Comparison of ENCODE assay signal across 14 cellular contexts in the genomic region with DNA sequence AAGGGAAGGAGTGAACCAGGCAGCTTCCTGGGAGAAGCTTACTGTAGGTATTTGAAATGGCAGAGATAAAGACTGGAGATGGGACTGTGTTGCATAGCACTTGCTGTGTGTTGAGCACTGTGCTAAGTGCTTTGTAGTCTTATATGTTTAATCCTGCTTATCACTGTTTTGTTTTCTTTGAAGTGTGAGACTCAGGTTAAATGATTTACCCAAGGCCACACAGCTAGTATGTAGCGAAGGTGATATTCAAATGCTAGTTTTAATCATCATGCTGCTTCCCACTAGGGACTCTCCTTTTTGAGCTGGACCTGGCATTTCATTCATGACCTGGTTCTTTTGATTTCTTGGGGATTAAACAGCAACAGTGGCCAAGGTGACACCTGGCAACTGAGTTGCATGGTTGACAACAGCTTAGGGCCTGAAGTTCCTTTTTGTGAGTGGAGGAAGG. TPM values are rescaled to one million over a fixed set of nuclear protein-coding genes. Genes with fewer than 3 reads are reported as not detected.
DNase-seq lines count a peak whose midpoint lies in the region; ATAC-seq, FAIRE-seq and TF ChIP-seq lines count a peak whose summit lies in the region.
"Had no signal": no experiment of that assay in that cellular context is flagged by ENCODE, and none has a peak within 500 bp of the region (broad histone marks: within the 10 kb centered on the region; RNA-seq: fewer than 3 reads in every experiment).

No MANE protein-coding gene starts in this region.

- no peaks in the 10 kb centered on the region for H3K9me3 Mint-ChIP-seq in endothelial cell (ENCODE audit: unreplicated experiment)
- H3K9me3 Mint-ChIP-seq: CD8-positive, alpha-beta T cell had no signal

- BruUV-seq in Panc1 (replicated peaks; lab: Mats Ljungman, UMichigan), result no TSS peak

- in situ Hi-C loops in Panc1 (cut with HindIII; ENCODE audit: low pct_unique_long_range_greater_than_20kb, low sequenced_read_pairs), result loop anchor here (5.0 kb wide), 1 partner anchor 187 kb away; no protein-coding TSS in a partner anchor

- POLR2A ChIA-PET in Panc1 (lab: Charles Lee), result interaction anchor here (0.6 to 1.3 kb wide), 3 partner anchors 35 to 458 kb away, joined by 6 to 8 read pairs (median 6); a partner anchor contains a TSS

- H3K4me3 ChIP-seq in Panc1 (ENCODE audit: low read depth in 2 of 2, low read length in 2 of 2) (peak overlapping the region; percentile 18 to 40; a peak in 3 of 4 replicates), vagina (no peak overlapping the region)
- H3K4me3 ChIP-seq: stomach, upper lobe of right lung had no signal

- DNase-seq in activated effector memory CD4-positive, alpha-beta T cell treated with anti-CD3 and anti-CD28 coated beads, Interleukin-2, amount 50 U/mL, for 16 hours, result peak; percentile 17
- no peak for DNase-seq in activated effector memory CD4-positive, alpha-beta T cell treated with Interleukin-2 at 50 U/mL for 16 hours
- DNase-seq in Panc1 (ENCODE audit: low read depth, low spot score), result no peak
- no peak for DNase-seq in endothelial cell (ENCODE audit: low spot score)
- peak; percentile 7 for DNase-seq in sciatic nerve (ENCODE audit: low spot score)
- DNase-seq in vagina (ENCODE audit: extremely low spot score in 2 of 2), result no peak
- no peak for DNase-seq in RCC 7860 (ENCODE audit: low spot score)
- DNase-seq: activated CD8-positive, alpha-beta T cell treated with anti-CD3 and anti-CD28 coated beads, Interleukin-2, amount 10 ng/mL, durations not matched to agents 7 days and 5 days; CD8-positive, alpha-beta T cell; left colon; NCI-H1694 treated with DMSO at 0.1 percent for 48 hours; upper lobe of right lung had no signal

- H3K4me3 Mint-ChIP-seq in endothelial cell (ENCODE audit: unreplicated experiment), result peak overlapping the region; percentile 48
- H3K4me3 Mint-ChIP-seq: activated CD8-positive, alpha-beta T cell treated with anti-CD3 and anti-CD28 coated beads, Interleukin-2, amount 10 ng/mL, durations not matched to agents 7 days and 5 days; CD8-positive, alpha-beta T cell had no signal

- ATAC-seq in Panc1 (no peak), sciatic nerve (no peak), HG03045 (IDR thresholded peaks at IDR 0.05; ENCODE audit: unreplicated experiment) (no peak)
- ATAC-seq: activated CD8-positive, alpha-beta T cell treated with anti-CD3 and anti-CD28 coated beads, Interleukin-2, amount 10 ng/mL, durations not matched to agents 7 days and 5 days; CD8-positive, alpha-beta T cell; left colon; upper lobe of right lung had no signal

- H3K27ac ChIP-seq in Panc1 (ENCODE audit: low read length) (peak overlapping the region; percentile 99), vagina (no peak overlapping the region)
- H3K27ac ChIP-seq: stomach, upper lobe of right lung had no signal

- H3K4me1 Mint-ChIP-seq in endothelial cell (ENCODE audit: unreplicated experiment), result peaks cover 40% of the 10 kb centered on the region

- no peak for FAIRE-seq in RCC 7860 (lab: Jason Lieb, UNC)

- no peaks in the 10 kb centered on the region for H3K27me3 ChIP-seq in Panc1 (ENCODE audit: control insufficient read depth, insufficient read depth, low read length)
- H3K27me3 ChIP-seq in vagina, result no peaks in the 10 kb centered on the region
- H3K27me3 ChIP-seq: upper lobe of right lung had no signal

- intact Hi-C loops in Panc1 (cut with micrococcal nuclease; ENCODE audit: unreplicated experiment) (loop anchor here (5.0 kb wide), 1 partner anchor 187 kb away; no protein-coding TSS in a partner anchor), sciatic nerve (cut with DNase I) (no loop called here), vagina (cut with DNase I) (no loop called here)

- TF ChIP-seq CTCF in Panc1 (IDR thresholded peaks at IDR 0.05) (no peak), endothelial cell (IDR thresholded peaks at IDR 0.05; ENCODE audit: unreplicated experiment) (no peak), vagina (IDR thresholded peaks at IDR 0.05) (no peak)

- no peaks in the 10 kb centered on the region for H3K36me3 Mint-ChIP-seq in endothelial cell (ENCODE audit: low read depth, unreplicated experiment)
- H3K36me3 Mint-ChIP-seq: CD8-positive, alpha-beta T cell had no signal

- H3K4me1 ChIP-seq in Panc1 (ENCODE audit: control insufficient read depth, insufficient read depth, low read length) (peaks cover 80% of the 10 kb centered on the region), vagina (peaks cover 22% of the 10 kb centered on the region)

- peaks cover 3% of the 10 kb centered on the region for H3K27me3 Mint-ChIP-seq in endothelial cell (ENCODE audit: unreplicated experiment)

- H3K27ac Mint-ChIP-seq in endothelial cell (ENCODE audit: unreplicated experiment), result no peak overlapping the region
- H3K27ac Mint-ChIP-seq: activated CD8-positive, alpha-beta T cell treated with anti-CD3 and anti-CD28 coated beads, Interleukin-2, amount 10 ng/mL, durations not matched to agents 7 days and 5 days; CD8-positive, alpha-beta T cell had no signal

- H3K36me3 ChIP-seq in Panc1 (ENCODE audit: control insufficient read depth, insufficient read depth, low read length) (no peaks in the 10 kb centered on the region), vagina (no peaks in the 10 kb centered on the region)
- H3K36me3 ChIP-seq: stomach, upper lobe of right lung had no signal

- CTCF ChIA-PET in Panc1 (lab: Charles Lee), result no interaction called here

- no peak for TF ChIP-seq POLR2A in vagina (IDR thresholded peaks at IDR 0.05)

- H3K9me3 ChIP-seq in Panc1 (ENCODE audit: control insufficient read depth, insufficient read depth, low read depth, low read length) (no peaks in the 10 kb centered on the region; the same call in 1 of the 2 replicates), vagina (no peaks in the 10 kb centered on the region)
- H3K9me3 ChIP-seq: stomach, upper lobe of right lung had no signal

RNA-seq across cellular contexts. Expression of a gene that starts 35.3 kb away (rescaled TPM):
- total RNA-seq in Panc1 (2021; ENCODE audit: unreplicated experiment) (35.6 TPM), endothelial cell (ENCODE audit: unreplicated experiment) (74.2 TPM), sciatic nerve (59.3 TPM), vagina (13.5 TPM)
- polyA plus RNA-seq in Panc1 (2012; ENCODE audit: insufficient read length), result 50.9 TPM

Comparison
In these comparisons a context has a peak if more than half of its experiments do, and no peak if none do; other contexts are left out.
1. DNase-seq: peak in activated effector memory CD4-positive, alpha-beta T cell treated with anti-CD3 and anti-CD28 coated beads, Interleukin-2, amount 50 U/mL, for 16 hours (single experiment) and sciatic nerve (single experiment); none in activated effector memory CD4-positive, alpha-beta T cell treated with Interleukin-2 at 50 U/mL for 16 hours (single experiment), Panc1 (single experiment), endothelial cell (single experiment), vagina (0 of 2) and RCC 7860 (single experiment).
2. H3K4me3 ChIP-seq: peak in Panc1 (2 of 2); none in vagina (0 of 2).